ENCODE assay signal across 11 cellular contexts in genomic region chr2:36695746-36696415, GRCh38. TPM values are rescaled to one million over a fixed set of nuclear protein-coding genes. Genes with fewer than 3 reads are reported as not detected.
A peak's percentile ranks its signal among the peaks of the same experiment; 100 is the strongest.
DNase-seq lines count a peak whose midpoint lies in the region; TF ChIP-seq lines count a peak whose summit lies in the region.
"Had no signal": no experiment of that assay in that cellular context is flagged by ENCODE, and none has a peak within 500 bp of the region (broad histone marks: within the 10 kb centered on the region; RNA-seq: fewer than 3 reads in every experiment).

No MANE protein-coding gene starts in this region.

- no peak overlapping the region for H4K91ac ChIP-seq in H9 (ENCODE audit: insufficient read length, low read depth, low read length)

- no peak overlapping the region for H2BK12ac ChIP-seq in H9 (ENCODE audit: insufficient read length, low read depth, low read length)

- no peak overlapping the region for H3K23ac ChIP-seq in H9 (ENCODE audit: insufficient read length, low read depth, low read length)

- H3K27me3 ChIP-seq in ACC112 (ENCODE audit: insufficient read depth, low read length) (no peaks in the 10 kb centered on the region), H9 (ENCODE audit: insufficient read depth, low read length) (no peaks in the 10 kb centered on the region), adipocyte (replicated peaks; ENCODE audit: control insufficient read depth, insufficient read depth, low read length) (no peaks in the 10 kb centered on the region), left ventricle myocardium inferior (ENCODE audit: low read depth) (peaks cover 8% of the 10 kb centered on the region), PC-9 (ENCODE audit: insufficient read depth, low read depth) (no peaks in the 10 kb centered on the region)
- H3K27me3 ChIP-seq: testis had no signal

- peak; percentile 48; the same call in 2 of the 3 replicates for TF ChIP-seq CTCF in H9 (conservative IDR thresholded peaks at IDR 0.05)
- TF ChIP-seq CTCF in left ventricle myocardium inferior (IDR thresholded peaks at IDR 0.05; ENCODE audit: borderline replicate concordance), result peak; percentile 45
- TF ChIP-seq CTCF in PC-9 (conservative IDR thresholded peaks at IDR 0.05), result no peak

- H3K56ac ChIP-seq in H9 (ENCODE audit: insufficient read length, low read depth, low read length), result no peak overlapping the region

- H3K27ac Mint-ChIP-seq in H9, result no peak overlapping the region
- no peak overlapping the region for H3K27ac Mint-ChIP-seq in activated CD4-positive, alpha-beta memory T cell treated with anti-CD3 and anti-CD28 coated beads, Interleukin-2, amount 10 ng/mL, durations not matched to agents 7 days and 5 days
- H3K27ac Mint-ChIP-seq: activated naive CD8-positive, alpha-beta T cell had no signal

- intact Hi-C loops in left ventricle myocardium inferior (cut with micrococcal nuclease), result no loop called here
- intact Hi-C loops in PC-9 (cut with micrococcal nuclease; ENCODE audit: unreplicated experiment), result no loop called here

- no peak overlapping the region for H2BK15ac ChIP-seq in H9 (ENCODE audit: low read depth, low read length)

- no peak overlapping the region for H3K14ac ChIP-seq in H9 (ENCODE audit: insufficient read depth, low read length)

- no peak overlapping the region for H3K4me2 ChIP-seq in H9 (ENCODE audit: insufficient read depth, insufficient read length, low read length)
- H3K4me2 ChIP-seq in PC-9, result no peak overlapping the region

- no peak overlapping the region for H2BK120ac ChIP-seq in H9 (ENCODE audit: low read depth, low read length, poor library complexity, severe bottlenecking)

- H3K36me3 Mint-ChIP-seq in H9 (ENCODE audit: insufficient read depth in 1 of 3, low read depth in 3 of 3), result no peaks in the 10 kb centered on the region
- no peaks in the 10 kb centered on the region for H3K36me3 Mint-ChIP-seq in activated CD4-positive, alpha-beta memory T cell treated with anti-CD3 and anti-CD28 coated beads, Interleukin-2, amount 10 ng/mL, durations not matched to agents 7 days and 5 days (ENCODE audit: low read depth)
- H3K36me3 Mint-ChIP-seq: activated naive CD8-positive, alpha-beta T cell had no signal

- H4K8ac ChIP-seq in H9 (replicated peaks; ENCODE audit: insufficient read length, low read depth, low read length), result no peak overlapping the region

- H4K20me1 ChIP-seq in H9 (ENCODE audit: control insufficient read depth, insufficient read depth, insufficient read length), result no peaks in the 10 kb centered on the region
- H4K20me1 ChIP-seq in PC-9 (ENCODE audit: insufficient read depth), result no peaks in the 10 kb centered on the region

- H3K79me1 ChIP-seq in H9 (ENCODE audit: insufficient read depth, low read depth, low read length, poor library complexity, severe bottlenecking), result no peaks in the 10 kb centered on the region

- H4K5ac ChIP-seq in H9 (ENCODE audit: insufficient read length, low read depth, low read length), result no peak overlapping the region

- no peaks in the 10 kb centered on the region for H3K27me3 Mint-ChIP-seq in H9 (ENCODE audit: low read depth)
- H3K27me3 Mint-ChIP-seq in activated CD4-positive, alpha-beta memory T cell treated with anti-CD3 and anti-CD28 coated beads, Interleukin-2, amount 10 ng/mL, durations not matched to agents 7 days and 5 days, result peaks cover 11% of the 10 kb centered on the region

- H3K9me3 Mint-ChIP-seq in H9, result no peaks in the 10 kb centered on the region
- no peaks in the 10 kb centered on the region for H3K9me3 Mint-ChIP-seq in activated CD4-positive, alpha-beta memory T cell treated with anti-CD3 and anti-CD28 coated beads, Interleukin-2, amount 10 ng/mL, durations not matched to agents 7 days and 5 days

- no peak overlapping the region for H2AK5ac ChIP-seq in H9 (ENCODE audit: insufficient read length, low read length)

- H2BK5ac ChIP-seq in H9 (ENCODE audit: insufficient read length, low read length), result no peak overlapping the region

- CTCF ChIA-PET in PC-9 (lab: Charles Lee), result no interaction called here
- CTCF ChIA-PET in activated CD4-positive, alpha-beta memory T cell treated with anti-CD3 and anti-CD28 coated beads, Interleukin-2, amount 10 ng/mL, durations not matched to agents 7 days and 5 days (lab: Charles Lee), result interaction anchor here (0.7 kb wide), 1 partner anchor 1160 kb away, joined by 3 read pairs; no protein-coding TSS in a partner anchor

- no peaks in the 10 kb centered on the region for H3K9me3 ChIP-seq in H9 (ENCODE audit: control insufficient read depth, low read depth, low read length)
- no peaks in the 10 kb centered on the region for H3K9me3 ChIP-seq in adipocyte (ENCODE audit: control insufficient read depth, low read length)
- no peaks in the 10 kb centered on the region for H3K9me3 ChIP-seq in left ventricle myocardium inferior (replicated peaks)
- no peaks in the 10 kb centered on the region for H3K9me3 ChIP-seq in PC-9 (ENCODE audit: insufficient read depth, low read depth)
- H3K9me3 ChIP-seq: testis had no signal

- H3K9ac ChIP-seq in H9 (ENCODE audit: extremely low read depth, insufficient read length, low read length), result no peak overlapping the region
- peak overlapping the region; percentile 86 for H3K9ac ChIP-seq in adipocyte (ENCODE audit: low read length)
- H3K9ac ChIP-seq: KMS-11 had no signal

- H3K79me2 ChIP-seq in ACC112 (ENCODE audit: control insufficient read depth, insufficient read depth, low read length, unreplicated experiment) (peaks cover 4% of the 10 kb centered on the region), H9 (ENCODE audit: insufficient read depth, low read length) (no peaks in the 10 kb centered on the region), PC-9 (ENCODE audit: low read depth) (no peaks in the 10 kb centered on the region)

- peak overlapping the region; percentile 82 for H3K4me3 ChIP-seq in ACC112 (ENCODE audit: low read depth, low read length)
- peak overlapping the region; percentile 85 for H3K4me3 ChIP-seq in adipocyte (ENCODE audit: low read length)
- peak overlapping the region; percentile 56 for H3K4me3 ChIP-seq in left ventricle myocardium inferior
- no peak overlapping the region for H3K4me3 ChIP-seq in PC-9

- H3K23me2 ChIP-seq in H9 (ENCODE audit: insufficient read length, low read depth, low read length, poor library complexity, severe bottlenecking), result no peaks in the 10 kb centered on the region

- H2AFZ ChIP-seq in ACC112 (ENCODE audit: low read length, unreplicated experiment) (peak overlapping the region; percentile 79), H9 (ENCODE audit: low read length) (no peak overlapping the region), PC-9 (no peak overlapping the region)

- H3K4me1 Mint-ChIP-seq in H9, result peaks cover 7 to 8% of the 10 kb centered on the region in 2 experiments
- H3K4me1 Mint-ChIP-seq in activated CD4-positive, alpha-beta memory T cell treated with anti-CD3 and anti-CD28 coated beads, Interleukin-2, amount 10 ng/mL, durations not matched to agents 7 days and 5 days, result no peaks in the 10 kb centered on the region

- no peak overlapping the region for H3T11ph ChIP-seq in H9 (ENCODE audit: low read length)

- no TSS peak for BruUV-seq in PC-9 (replicated peaks; lab: Mats Ljungman, UMichigan)

- H3F3A ChIP-seq in PC-9 (ENCODE audit: insufficient read depth, low read depth), result peaks cover 3% of the 10 kb centered on the region; the same call in 1 of the 2 replicates

- DNase-seq in H9, result no peak
- peak; percentile 79 for DNase-seq in adipocyte (ENCODE audit: low read depth)
- no peak for DNase-seq in left ventricle myocardium inferior
- no peak for DNase-seq in NOMO-1 treated with dmso at 0.1 percent for 144 hours (lab: John Stamatoyannopoulos, UW; ENCODE audit: unreplicated experiment)
- DNase-seq in ureter (ENCODE audit: low spot score), result no peak
- DNase-seq in PC-9, result no peak
- no peak for DNase-seq in activated CD4-positive, alpha-beta memory T cell treated with anti-CD3 and anti-CD28 coated beads, Interleukin-2, amount 10 ng/mL, durations not matched to agents 7 days and 5 days
- DNase-seq: testis had no signal

- H3K4me1 ChIP-seq in ACC112 (ENCODE audit: control insufficient read depth, insufficient read depth, low read length, unreplicated experiment) (peaks cover 11% of the 10 kb centered on the region), H9 (ENCODE audit: insufficient read depth, low read length) (no peaks in the 10 kb centered on the region; the same call in 1 of the 2 replicates), adipocyte (ENCODE audit: control insufficient read depth, insufficient read depth, low read length) (peaks cover 34% of the 10 kb centered on the region), left ventricle myocardium inferior (no peaks in the 10 kb centered on the region), PC-9 (replicated peaks; ENCODE audit: insufficient read depth) (peaks cover 3% of the 10 kb centered on the region)

- no peak overlapping the region for H3K4ac ChIP-seq in H9 (ENCODE audit: low read depth, low read length)

- H2BK20ac ChIP-seq in H9 (ENCODE audit: low read depth, low read length, poor library complexity, severe bottlenecking), result no peak overlapping the region

- H3K36me3 ChIP-seq in ACC112 (ENCODE audit: insufficient read depth, low read length) (no peaks in the 10 kb centered on the region), adipocyte (ENCODE audit: control insufficient read depth, insufficient read depth, low read length, severe bottlenecking) (no peaks in the 10 kb centered on the region), left ventricle myocardium inferior (no peaks in the 10 kb centered on the region), PC-9 (ENCODE audit: low read depth) (no peaks in the 10 kb centered on the region)

- H3K4me3 Mint-ChIP-seq in H9, result no peak overlapping the region
- no peak overlapping the region for H3K4me3 Mint-ChIP-seq in activated CD4-positive, alpha-beta memory T cell treated with anti-CD3 and anti-CD28 coated beads, Interleukin-2, amount 10 ng/mL, durations not matched to agents 7 days and 5 days
- H3K4me3 Mint-ChIP-seq: activated naive CD8-positive, alpha-beta T cell had no signal

- no peak overlapping the region for H3K18ac ChIP-seq in H9 (ENCODE audit: insufficient read length, low read depth, low read length)

- H3K9me2 ChIP-seq in PC-9 (ENCODE audit: insufficient read depth), result no peaks in the 10 kb centered on the region

- no CpG with 5 or more reads among the region's 7 CpGs for WGBS in H9 (ENCODE audit: extremely low coverage, insufficient read length, low lambda C conversion rate)

- POLR2A ChIA-PET in PC-9 (lab: Charles Lee; ENCODE audit: unreplicated experiment), result no interaction called here
- POLR2A ChIA-PET in activated CD4-positive, alpha-beta memory T cell treated with anti-CD3 and anti-CD28 coated beads, Interleukin-2, amount 10 ng/mL, durations not matched to agents 7 days and 5 days (lab: Charles Lee), result no interaction called here

- H3K27ac ChIP-seq in ACC112 (ENCODE audit: low read depth, low read length), result peak overlapping the region; percentile 65
- H3K27ac ChIP-seq in H9 (ENCODE audit: insufficient read length, low read depth, low read length), result no peak overlapping the region
- peak overlapping the region; percentile 64 for H3K27ac ChIP-seq in left ventricle myocardium inferior (replicated peaks)
- no peak overlapping the region for H3K27ac ChIP-seq in PC-9
- H3K27ac ChIP-seq: KMS-11 had no signal

RNA-seq across cellular contexts. Expression of gene VIT, which starts 0.6 kb away (rescaled TPM):
- total RNA-seq in H9 (2021) (0.15 TPM in 1 of 2 replicates, not detected in the other), left ventricle myocardium inferior (8.5 TPM), ureter (7.4 TPM), PC-9 (2021) (not detected in 2 replicates)
- total RNA-seq in activated CD4-positive, alpha-beta memory T cell treated with anti-CD3 and anti-CD28 coated beads, Interleukin-2, amount 10 ng/mL, durations not matched to agents 7 days and 5 days, result not detected

Comparison
In these comparisons a context has a peak if more than half of its experiments do, and no peak if none do; other contexts are left out.
1. H3K27ac ChIP-seq: peak in ACC112 (single experiment) and left ventricle myocardium inferior (single experiment); none in H9 (single experiment) and PC-9 (single experiment).